ENCODE assay signal across 1 cellular context in genomic region chr1:154572433-154573167, GRCh38.
TF ChIP-seq lines count a peak whose summit lies in the region.

No MANE protein-coding gene starts in this region.

TF ChIP-seq in A549, 52 proteins besides CTCF, POLR2A, EP300 and RAD21:
- peak; percentile 88 for TF ChIP-seq RFX5 (IDR thresholded peaks at IDR 0.05)
- no peak for TF ChIP-seq HMGXB4 (CRISPR knock-in tag; IDR thresholded peaks at IDR 0.05; ENCODE audit: borderline replicate concordance)
- TF ChIP-seq EHMT2 (IDR thresholded peaks at IDR 0.05; ENCODE audit: low read depth): no peak
- no peak for TF ChIP-seq BCL3 (IDR thresholded peaks at IDR 0.05)
